20 cellular contexts compared by ENCODE assay signal in the genomic region with DNA sequence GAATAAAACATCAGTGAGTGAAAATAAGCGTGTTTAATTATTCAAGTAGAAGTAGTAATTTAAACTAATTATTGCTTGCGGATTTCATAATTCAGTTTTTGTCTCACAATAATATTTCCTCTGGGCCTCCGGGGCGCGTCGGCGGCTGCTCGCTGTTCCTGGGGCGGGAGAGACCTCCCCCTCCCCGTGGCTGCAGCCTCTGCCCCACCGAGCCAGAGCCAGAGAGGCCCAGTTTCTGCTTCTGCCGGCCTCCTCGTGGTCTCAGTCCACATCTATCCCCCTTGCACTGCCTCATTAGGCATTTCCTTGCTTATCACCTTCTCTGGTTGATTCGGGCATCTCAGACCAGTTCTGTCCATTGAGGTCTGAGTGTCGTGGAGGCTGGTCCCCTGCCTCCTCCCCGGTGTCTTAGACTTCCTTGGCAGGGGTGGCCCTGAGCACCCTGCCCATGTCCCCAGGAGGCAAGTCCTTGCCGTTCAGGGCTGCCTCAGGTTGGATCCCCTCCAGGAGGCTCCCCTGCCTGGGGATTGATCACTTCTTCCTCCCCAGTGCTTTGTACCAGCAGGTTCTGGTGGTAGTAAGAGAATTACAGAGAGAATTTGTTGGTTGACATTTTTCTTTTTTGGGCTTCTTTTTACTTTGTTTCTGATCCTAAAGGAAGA. TPM values are rescaled to one million over a fixed set of nuclear protein-coding genes. Genes with fewer than 3 reads are reported as not detected.
A peak's percentile ranks its signal among the peaks of the same experiment; 100 is the strongest.
DNase-seq lines count a peak whose midpoint lies in the region; ATAC-seq lines count a peak whose summit lies in the region.
"Had no signal": no experiment of that assay in that cellular context is flagged by ENCODE, and none has a peak within 500 bp of the region (broad histone marks: within the 10 kb centered on the region; RNA-seq: fewer than 3 reads in every experiment).

No MANE protein-coding gene starts in this region.

- H3K27me3 ChIP-seq in H7 (ENCODE audit: control insufficient read depth, insufficient read depth, low read length) (peaks cover 1% of the 10 kb centered on the region; the same call in 1 of the 2 replicates), Karpas-422 (ENCODE audit: low read length) (no peaks in the 10 kb centered on the region)
- H3K27me3 ChIP-seq: MG63 had no signal

- H3K9ac ChIP-seq in Karpas-422 (ENCODE audit: low read length): no peak overlapping the region

- H3K79me2 ChIP-seq in Karpas-422 (ENCODE audit: low read length): no peaks in the 10 kb centered on the region

- H3K36me3 Mint-ChIP-seq in T-helper 17 cell (ENCODE audit: low read depth): peaks cover 11% of the 10 kb centered on the region
- no peaks in the 10 kb centered on the region for H3K36me3 Mint-ChIP-seq in effector memory CD8-positive, alpha-beta T cell (ENCODE audit: insufficient read depth)

- H3K27me3 Mint-ChIP-seq in T-helper 17 cell: no peaks in the 10 kb centered on the region
- H3K27me3 Mint-ChIP-seq in effector memory CD8-positive, alpha-beta T cell: no peaks in the 10 kb centered on the region

- H3K4me3 ChIP-seq in H7 (ENCODE audit: insufficient read depth, low read depth, low read length): no peak overlapping the region
- H3K4me3 ChIP-seq in Karpas-422 (ENCODE audit: low read length): no peak overlapping the region
- H3K4me3 ChIP-seq: MG63 had no signal

- ATAC-seq in T-helper 17 cell: no peak
- ATAC-seq in effector memory CD8-positive, alpha-beta T cell (replicated peaks): no peak
- ATAC-seq: Right ventricle myocardium inferior had no signal

- peaks cover 71% of the 10 kb centered on the region for H4K20me1 ChIP-seq in Karpas-422 (ENCODE audit: insufficient read depth, low read depth, low read length)

- H3K27ac Mint-ChIP-seq in T-helper 17 cell: peak overlapping the region; percentile 83
- no peak overlapping the region for H3K27ac Mint-ChIP-seq in effector memory CD8-positive, alpha-beta T cell

- peaks cover 36% of the 10 kb centered on the region for H3K4me1 Mint-ChIP-seq in T-helper 17 cell
- peaks cover 41 to 54% of the 10 kb centered on the region in 2 donors for H3K4me1 Mint-ChIP-seq in effector memory CD8-positive, alpha-beta T cell (ENCODE audit: low read depth in 2 of 2)

- no peak overlapping the region for H3K4me3 Mint-ChIP-seq in T-helper 17 cell
- no peak overlapping the region for H3K4me3 Mint-ChIP-seq in effector memory CD8-positive, alpha-beta T cell
- H3K4me3 Mint-ChIP-seq: CD14-positive monocyte had no signal

- no peak overlapping the region for H2AFZ ChIP-seq in Karpas-422 (ENCODE audit: low read length)

- H3K36me3 ChIP-seq in H7 (replicated peaks; ENCODE audit: control insufficient read depth, insufficient read depth, low read length) (no peaks in the 10 kb centered on the region), Karpas-422 (ENCODE audit: insufficient read depth, low read length) (no peaks in the 10 kb centered on the region)
- H3K36me3 ChIP-seq: MG63 had no signal

- H3K9me3 ChIP-seq in T-helper 17 cell (ENCODE audit: control insufficient read depth, low read length, poor library complexity, severe bottlenecking): no peaks in the 10 kb centered on the region
- no peaks in the 10 kb centered on the region for H3K9me3 ChIP-seq in Karpas-422 (ENCODE audit: low read length)
- H3K9me3 ChIP-seq: MG63 had no signal

- H3K9me2 ChIP-seq in Karpas-422 (replicated peaks; ENCODE audit: insufficient read depth, low read length): no peaks in the 10 kb centered on the region

- DNase-seq in H7 (peak; percentile 60), T-helper 17 cell (no peak), mesenteric fat pad (ENCODE audit: low spot score) (peak; percentile 75), NCI-H226 (no peak), Karpas-422 (no peak)
- no peak for DNase-seq in effector memory CD8-positive, alpha-beta T cell
- DNase-seq: AML-193; COR-L47; GF-D8; MG63; NCI-H1048; NCI-H1436; NCI-H1930; NCI-H748 treated with DMSO at 0.1 percent for 48 hours; NK-92 treated with Interleukin-12 subunit alpha and Interleukin-12 subunit beta, amount 100 ng/mL, for 24 hours; T-helper 1 cell had no signal

- H3K27ac ChIP-seq in temporal lobe (ENCODE audit: low read depth, low read length): peak overlapping the region; percentile 0
- H3K27ac ChIP-seq in Karpas-422 (ENCODE audit: low read length): no peak overlapping the region
- H3K27ac ChIP-seq: HL-60 had no signal

- H3K4me1 ChIP-seq in Karpas-422 (ENCODE audit: low read length): no peaks in the 10 kb centered on the region

- no peaks in the 10 kb centered on the region for H3K9me3 Mint-ChIP-seq in effector memory CD8-positive, alpha-beta T cell
- H3K9me3 Mint-ChIP-seq: CD14-positive monocyte had no signal

- H3K4me2 ChIP-seq in Karpas-422 (ENCODE audit: low read depth, low read length, poor library complexity, severe bottlenecking): no peak overlapping the region

RNA-seq across cellular contexts. Expression of a gene that starts 24.9 kb away (rescaled TPM):
- 10.6 and 18.4 TPM in 2 replicates for total RNA-seq in H7 (2014; rRNA removed; shearing (Covaris generic))
- 1 to 10 TPM; 5.7 to 6.5 TPM for total RNA-seq in T-helper 17 cell
- 8.7 TPM for total RNA-seq in mesenteric fat pad
- 10.6 TPM for total RNA-seq in temporal lobe
- total RNA-seq in Karpas-422 (2014; rRNA removed; shearing (Covaris generic); ENCODE audit: low replicate concordance): 10.8 and 13.5 TPM in 2 replicates

Comparison
In these comparisons a context has a peak if more than half of its experiments do, and no peak if none do; other contexts are left out.
1. DNase-seq: peak in H7 (single experiment) and mesenteric fat pad (single experiment); none in T-helper 17 cell (0 of 3), NCI-H226 (single experiment), effector memory CD8-positive, alpha-beta T cell (0 of 3) and Karpas-422 (single experiment).